ENCODE assay signal across 8 cellular contexts in genomic region chr20:37345339-37346231, GRCh38. TPM values are rescaled to one million over a fixed set of nuclear protein-coding genes. Genes with fewer than 3 reads are reported as not detected.
A peak's percentile ranks its signal among the peaks of the same experiment; 100 is the strongest.
DNase-seq lines count a peak whose midpoint lies in the region; ATAC-seq and TF ChIP-seq lines count a peak whose summit lies in the region.

Gene SRC, plus strand, starts transcription at chr20:37346140. Its CDS starts 38,014 bp downstream, at chr20:37384154.

- no peaks in the 10 kb centered on the region for H3K27me3 ChIP-seq in kidney epithelial cell (ENCODE audit: control insufficient read depth, insufficient read depth, low read length)

- no peak for ATAC-seq in GM19395 (IDR thresholded peaks at IDR 0.05; ENCODE audit: unreplicated experiment)

- TF ChIP-seq CTCF in WI38 (IDR thresholded peaks at IDR 0.05; ENCODE audit: low read depth, low read length), result no peak
- no peak for TF ChIP-seq CTCF in kidney epithelial cell (IDR thresholded peaks at IDR 0.05; ENCODE audit: insufficient read depth, low read length, poor library complexity, severe bottlenecking)

- DNase-seq in activated gamma-delta T cell treated with Interleukin-2 at 50 U/mL for 16 hours (peak; percentile 30), activated gamma-delta T cell (lab: John Stamatoyannopoulos, UW) (no peak), NCI-H146 (lab: John Stamatoyannopoulos, UW) (peak; percentile 87), cerebellum (ENCODE audit: low spot score) (peak; percentile 67), kidney epithelial cell (ENCODE audit: low read depth) (no peak)
- peak; percentile 6 to 43 for DNase-seq in stimulated activated CD4-positive, alpha-beta T cell treated with anti-CD3 and anti-CD28 coated beads, Interleukin-12 subunit alpha, Interleukin-12 subunit beta, amount 100 ng/mL, for 24 hours (ENCODE audit: low read depth in 2 of 2)

- H3K36me3 ChIP-seq in kidney epithelial cell (ENCODE audit: control insufficient read depth, insufficient read depth, low read length), result peaks cover 2% of the 10 kb centered on the region

- H3K4me3 ChIP-seq in WI38 (ENCODE audit: low read depth, low read length) (peak within 1 kb of the TSS; percentile 56), kidney epithelial cell (ENCODE audit: low read depth, low read length) (peak within 1 kb of the TSS; percentile 57)

RNA-seq across cellular contexts. Expression of gene SRC, which starts in this region (rescaled TPM):
- total RNA-seq in cerebellum (29.4 TPM), kidney epithelial cell (49.7 and 60.5 TPM in 2 replicates)

Comparison
In these comparisons a context has a peak if more than half of its experiments do, and no peak if none do; other contexts are left out.
1. DNase-seq: peak in activated gamma-delta T cell treated with Interleukin-2 at 50 U/mL for 16 hours (single experiment), NCI-H146 (single experiment), cerebellum (single experiment) and stimulated activated CD4-positive, alpha-beta T cell treated with anti-CD3 and anti-CD28 coated beads, Interleukin-12 subunit alpha, Interleukin-12 subunit beta, amount 100 ng/mL, for 24 hours (2 of 2); none in activated gamma-delta T cell (single experiment) and kidney epithelial cell (single experiment).